In the genomic region with DNA sequence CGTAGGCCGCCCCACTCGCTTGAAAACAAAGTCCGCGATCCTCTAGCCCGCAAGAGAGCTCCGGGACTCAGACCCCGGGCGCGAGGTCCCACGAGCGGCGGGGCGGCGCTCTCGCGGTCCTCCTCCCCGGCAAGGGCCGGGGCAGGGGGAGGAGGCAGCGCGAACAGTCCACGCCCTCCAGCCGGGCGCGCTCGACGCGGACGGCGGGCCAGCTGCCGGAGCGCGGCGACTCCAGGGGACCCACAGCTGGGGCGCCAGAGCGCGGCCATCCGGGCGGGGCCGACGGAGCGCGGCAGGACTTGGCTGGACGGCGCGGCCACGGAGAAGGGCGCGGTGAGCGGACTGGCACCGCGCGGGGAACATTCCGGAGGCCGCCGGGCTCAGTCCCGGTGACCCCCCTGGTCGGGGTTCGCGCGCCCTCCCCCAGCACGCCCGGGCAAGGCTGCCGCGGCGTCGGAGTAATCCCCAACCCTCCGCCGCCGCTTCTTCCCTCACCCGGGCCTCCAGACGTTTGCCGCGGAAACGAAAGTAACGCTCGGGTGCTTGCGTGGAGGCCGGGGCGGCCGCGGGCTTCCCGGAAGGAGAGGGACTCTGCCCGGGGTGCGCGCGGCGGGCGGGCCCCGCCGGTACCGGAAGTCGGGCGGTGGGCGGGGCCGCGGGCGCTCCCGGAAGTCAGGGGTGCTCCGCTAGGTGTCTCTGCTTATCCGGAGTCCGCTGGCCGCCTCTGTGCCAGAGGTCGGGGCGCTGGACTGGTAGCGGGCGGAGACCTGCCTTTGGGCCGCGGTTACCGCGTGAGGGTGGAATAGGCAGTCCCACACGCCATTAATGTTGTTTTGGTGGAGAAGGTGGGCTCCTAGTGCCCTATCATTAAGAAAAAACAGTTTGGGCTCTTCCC, we compare ENCODE assay signal across 1 cellular context.
TF ChIP-seq lines count a peak whose summit lies in the region.

Gene RIPK1, plus strand, starts transcription at position 166 of the 895 bp plus-strand sequence. CDS start 8,330 bp downstream, outside the sequence.

TF ChIP-seq in HepG2, 621 proteins besides CTCF, POLR2A, EP300 and RAD21 (continued from another document):
- TF ChIP-seq, protein P1, sequence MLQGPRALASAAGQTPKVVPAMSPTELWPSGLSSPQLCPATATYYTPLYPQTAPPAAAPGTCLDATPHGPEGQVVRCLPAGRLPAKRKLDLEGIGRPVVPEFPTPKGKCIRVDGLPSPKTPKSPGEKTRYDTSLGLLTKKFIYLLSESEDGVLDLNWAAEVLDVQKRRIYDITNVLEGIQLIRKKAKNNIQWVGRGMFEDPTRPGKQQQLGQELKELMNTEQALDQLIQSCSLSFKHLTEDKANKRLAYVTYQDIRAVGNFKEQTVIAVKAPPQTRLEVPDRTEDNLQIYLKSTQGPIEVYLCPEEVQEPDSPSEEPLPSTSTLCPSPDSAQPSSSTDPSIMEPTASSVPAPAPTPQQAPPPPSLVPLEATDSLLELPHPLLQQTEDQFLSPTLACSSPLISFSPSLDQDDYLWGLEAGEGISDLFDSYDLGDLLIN (CRISPR knock-in tag; IDR thresholded peaks at IDR 0.05; ENCODE audit: borderline replicate concordance) = 0 out of 2 replicates have a peak, but pooled peaks have one; percentile 50
- TF ChIP-seq ZNF251 (CRISPR knock-in tag; IDR thresholded peaks at IDR 0.05) = no peak
- no peak for TF ChIP-seq CENPBD1 (CRISPR knock-in tag; IDR thresholded peaks at IDR 0.05; ENCODE audit: borderline replicate concordance, low read depth)
- peak; percentile 57 for TF ChIP-seq ZNF800 (CRISPR knock-in tag; IDR thresholded peaks at IDR 0.05)
- peak; percentile 17; the same call in 1 of the 2 replicates for TF ChIP-seq DZIP1 (CRISPR knock-in tag; IDR thresholded peaks at IDR 0.05)
- TF ChIP-seq ZKSCAN1 (IDR thresholded peaks at IDR 0.05; ENCODE audit: low read length) = no peak
- TF ChIP-seq ZNF709 (CRISPR knock-in tag; IDR thresholded peaks at IDR 0.05) = peak; percentile 60
- no peak for TF ChIP-seq TBX3 (IDR thresholded peaks at IDR 0.05; ENCODE audit: borderline replicate concordance)
- peak; percentile 79 for TF ChIP-seq MED1 (CRISPR knock-in tag; IDR thresholded peaks at IDR 0.05)
- TF ChIP-seq, protein P2, sequence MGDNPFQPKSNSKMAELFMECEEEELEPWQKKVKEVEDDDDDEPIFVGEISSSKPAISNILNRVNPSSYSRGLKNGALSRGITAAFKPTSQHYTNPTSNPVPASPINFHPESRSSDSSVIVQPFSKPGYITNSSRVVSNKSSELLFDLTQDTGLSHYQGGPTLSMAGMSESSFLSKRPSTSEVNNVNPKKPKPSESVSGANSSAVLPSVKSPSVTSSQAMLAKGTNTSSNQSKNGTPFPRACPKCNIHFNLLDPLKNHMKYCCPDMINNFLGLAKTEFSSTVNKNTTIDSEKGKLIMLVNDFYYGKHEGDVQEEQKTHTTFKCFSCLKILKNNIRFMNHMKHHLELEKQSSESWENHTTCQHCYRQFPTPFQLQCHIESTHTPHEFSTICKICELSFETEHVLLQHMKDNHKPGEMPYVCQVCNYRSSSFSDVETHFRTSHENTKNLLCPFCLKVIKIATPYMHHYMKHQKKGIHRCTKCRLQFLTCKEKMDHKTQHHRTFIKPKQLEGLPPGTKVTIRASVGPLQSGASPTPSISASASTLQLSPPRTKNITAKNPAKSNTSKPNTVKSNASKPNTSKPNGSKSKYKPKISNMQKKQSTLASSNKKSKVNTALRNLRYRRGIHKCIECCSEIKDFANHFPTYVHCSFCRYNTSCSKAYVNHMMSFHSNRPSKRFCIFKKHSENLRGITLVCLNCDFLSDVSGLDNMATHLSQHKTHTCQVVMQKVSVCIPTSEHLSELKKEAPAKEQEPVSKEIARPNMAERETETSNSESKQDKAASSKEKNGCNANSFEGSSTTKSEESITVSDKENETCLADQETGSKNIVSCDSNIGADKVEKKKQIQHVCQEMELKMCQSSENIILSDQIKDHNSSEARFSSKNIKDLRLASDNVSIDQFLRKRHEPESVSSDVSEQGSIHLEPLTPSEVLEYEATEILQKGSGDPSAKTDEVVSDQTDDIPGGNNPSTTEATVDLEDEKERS (CRISPR knock-in tag; IDR thresholded peaks at IDR 0.05) = no peak; the same call in 1 of the 2 replicates
- TF ChIP-seq ZNF577 (CRISPR knock-in tag; IDR thresholded peaks at IDR 0.05; ENCODE audit: borderline replicate concordance, low read depth) = 0 out of 2 replicates have a peak, but pooled peaks have one; percentile 36
- peak; percentile 6; the same call in 1 of the 2 replicates for TF ChIP-seq NFYB (CRISPR knock-in tag; IDR thresholded peaks at IDR 0.05)
- peak; percentile 78 for TF ChIP-seq ZNF607 (CRISPR knock-in tag; IDR thresholded peaks at IDR 0.05; ENCODE audit: borderline replicate concordance)
- TF ChIP-seq ZNF317 (CRISPR knock-in tag; IDR thresholded peaks at IDR 0.05) = peak; percentile 81; the same call in 1 of the 2 replicates
- TF ChIP-seq ZSCAN25 (CRISPR knock-in tag; IDR thresholded peaks at IDR 0.05) = peak; percentile 81
- TF ChIP-seq YY1 (IDR thresholded peaks at IDR 0.05; ENCODE audit: insufficient read depth, insufficient replicate concordance, low read depth, low read length) = peak; percentile 87
- peak; percentile 74; the same call in 1 of the 2 replicates for TF ChIP-seq POGZ (CRISPR knock-in tag; IDR thresholded peaks at IDR 0.05)
- TF ChIP-seq DNMT1 (CRISPR knock-in tag; IDR thresholded peaks at IDR 0.05) = peak; percentile 96
- peak; percentile 86; the same call in 1 of the 2 replicates for TF ChIP-seq ZNF136 (CRISPR knock-in tag; IDR thresholded peaks at IDR 0.05; ENCODE audit: low read depth)
- TF ChIP-seq ZSCAN31 (CRISPR knock-in tag; IDR thresholded peaks at IDR 0.05; ENCODE audit: low read depth) = peak; percentile 90
- no peak; the same call in 1 of the 2 replicates for TF ChIP-seq SMC3 (IDR thresholded peaks at IDR 0.05; ENCODE audit: low read length)
- TF ChIP-seq POLR2G (IDR thresholded peaks at IDR 0.05; ENCODE audit: low read depth, low read length) = peak; percentile 97
- TF ChIP-seq BHLHE40 (IDR thresholded peaks at IDR 0.05; ENCODE audit: low read length) = no peak
- TF ChIP-seq MBD4 (IDR thresholded peaks at IDR 0.05; ENCODE audit: borderline replicate concordance, low read length) = no peak
- peak; percentile 94; the same call in 1 of the 2 replicates for TF ChIP-seq FIP1L1 (IDR thresholded peaks at IDR 0.05; ENCODE audit: borderline replicate concordance, insufficient read depth, low read depth, low read length)
- TF ChIP-seq MEIS2 (CRISPR knock-in tag; IDR thresholded peaks at IDR 0.05) = peak; percentile 18; the same call in 1 of the 2 replicates
- TF ChIP-seq ZNF335 (CRISPR knock-in tag; IDR thresholded peaks at IDR 0.05) = 0 out of 2 replicates have a peak, but pooled peaks have one; percentile 68
- TF ChIP-seq NR2C2 (CRISPR knock-in tag; IDR thresholded peaks at IDR 0.05; ENCODE audit: borderline replicate concordance) = peak; percentile 82; the same call in 1 of the 2 replicates
- TF ChIP-seq TGIF2 (CRISPR knock-in tag; IDR thresholded peaks at IDR 0.05) = peak; percentile 61; the same call in 1 of the 2 replicates
- TF ChIP-seq, protein P3, sequence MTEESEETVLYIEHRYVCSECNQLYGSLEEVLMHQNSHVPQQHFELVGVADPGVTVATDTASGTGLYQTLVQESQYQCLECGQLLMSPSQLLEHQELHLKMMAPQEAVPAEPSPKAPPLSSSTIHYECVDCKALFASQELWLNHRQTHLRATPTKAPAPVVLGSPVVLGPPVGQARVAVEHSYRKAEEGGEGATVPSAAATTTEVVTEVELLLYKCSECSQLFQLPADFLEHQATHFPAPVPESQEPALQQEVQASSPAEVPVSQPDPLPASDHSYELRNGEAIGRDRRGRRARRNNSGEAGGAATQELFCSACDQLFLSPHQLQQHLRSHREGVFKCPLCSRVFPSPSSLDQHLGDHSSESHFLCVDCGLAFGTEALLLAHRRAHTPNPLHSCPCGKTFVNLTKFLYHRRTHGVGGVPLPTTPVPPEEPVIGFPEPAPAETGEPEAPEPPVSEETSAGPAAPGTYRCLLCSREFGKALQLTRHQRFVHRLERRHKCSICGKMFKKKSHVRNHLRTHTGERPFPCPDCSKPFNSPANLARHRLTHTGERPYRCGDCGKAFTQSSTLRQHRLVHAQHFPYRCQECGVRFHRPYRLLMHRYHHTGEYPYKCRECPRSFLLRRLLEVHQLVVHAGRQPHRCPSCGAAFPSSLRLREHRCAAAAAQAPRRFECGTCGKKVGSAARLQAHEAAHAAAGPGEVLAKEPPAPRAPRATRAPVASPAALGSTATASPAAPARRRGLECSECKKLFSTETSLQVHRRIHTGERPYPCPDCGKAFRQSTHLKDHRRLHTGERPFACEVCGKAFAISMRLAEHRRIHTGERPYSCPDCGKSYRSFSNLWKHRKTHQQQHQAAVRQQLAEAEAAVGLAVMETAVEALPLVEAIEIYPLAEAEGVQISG (CRISPR knock-in tag; IDR thresholded peaks at IDR 0.05) = peak; percentile 86
- TF ChIP-seq CENPT (CRISPR knock-in tag; IDR thresholded peaks at IDR 0.05; ENCODE audit: low read depth) = no peak
- TF ChIP-seq NAIF1 (CRISPR knock-in tag; IDR thresholded peaks at IDR 0.05; ENCODE audit: borderline replicate concordance) = no peak
- TF ChIP-seq IKZF4 (CRISPR knock-in tag; IDR thresholded peaks at IDR 0.05; ENCODE audit: borderline replicate concordance, low read depth, not compliant biosample characterization) = peak; percentile 58
- TF ChIP-seq ZNF660 (CRISPR knock-in tag; IDR thresholded peaks at IDR 0.05; ENCODE audit: borderline replicate concordance, low read depth) = no peak
- TF ChIP-seq ZNF337 (CRISPR knock-in tag; IDR thresholded peaks at IDR 0.05; ENCODE audit: borderline replicate concordance, low read depth) = peak; percentile 83; the same call in 1 of the 2 replicates
- 0 out of 2 replicates have a peak, but pooled peaks have one; percentile 14 for TF ChIP-seq ZNF746 (CRISPR knock-in tag; IDR thresholded peaks at IDR 0.05)
- no peak for TF ChIP-seq RFX3 (CRISPR knock-in tag; IDR thresholded peaks at IDR 0.05)
TF ChIP-seq in HepG2: peak in this region for 358.
